9 cellular contexts compared by ENCODE assay signal in genomic region chr6:142844065-142844755, GRCh38.
DNase-seq lines count a peak whose midpoint lies in the region; ATAC-seq and TF ChIP-seq lines count a peak whose summit lies in the region.
"Had no signal": no experiment of that assay in that cellular context is flagged by ENCODE, and none has a peak within 500 bp of the region (broad histone marks: within the 10 kb centered on the region; RNA-seq: fewer than 3 reads in every experiment).

No MANE protein-coding gene starts in this region.

- TF ChIP-seq CTCF in CD4-positive, alpha-beta T cell (IDR thresholded peaks at IDR 0.05) = no peak
- no peak for TF ChIP-seq CTCF in mesothelial cell of epicardium (IDR thresholded peaks at IDR 0.05; ENCODE audit: unreplicated experiment)

- no peak for DNase-seq in CD4-positive, alpha-beta T cell
- no peak for DNase-seq in activated CD4-positive, alpha-beta memory T cell treated with anti-CD3 and anti-CD28 coated beads, Interleukin-2, amount 10 ng/mL, durations not matched to agents 7 days and 5 days
- no peak for DNase-seq in mesothelial cell of epicardium (ENCODE audit: low spot score in 2 of 2, unreplicated experiment in 2 of 2)
- DNase-seq in NCI-H446 treated with DMSO at 0.1 percent for 48 hours (lab: John Stamatoyannopoulos, UW) = no peak
- no peak for DNase-seq in stimulated activated naive CD4-positive, alpha-beta T cell treated with Interleukin-2 at 50 U/mL for 16 hours (lab: John Stamatoyannopoulos, UW)
- no peak for DNase-seq in NCI-H1694 (lab: John Stamatoyannopoulos, UW)
- DNase-seq: trophoblast cell had no signal

- peak overlapping the region; percentile 94 for H3K27ac Mint-ChIP-seq in CD4-positive, alpha-beta T cell
- peak overlapping the region; percentile 91 for H3K27ac Mint-ChIP-seq in activated CD4-positive, alpha-beta memory T cell treated with anti-CD3 and anti-CD28 coated beads, Interleukin-2, amount 10 ng/mL, durations not matched to agents 7 days and 5 days
- peak overlapping the region; percentile 97 for H3K27ac Mint-ChIP-seq in mesothelial cell of epicardium

- H3K27ac ChIP-seq in CD4-positive, alpha-beta T cell (ENCODE audit: low read depth, low read length) = peak overlapping the region; percentile 93

- H3K36me3 Mint-ChIP-seq in CD4-positive, alpha-beta T cell (ENCODE audit: low read depth) = peaks cover 9% of the 10 kb centered on the region
- H3K36me3 Mint-ChIP-seq in activated CD4-positive, alpha-beta memory T cell treated with anti-CD3 and anti-CD28 coated beads, Interleukin-2, amount 10 ng/mL, durations not matched to agents 7 days and 5 days (ENCODE audit: low read depth) = no peaks in the 10 kb centered on the region
- no peaks in the 10 kb centered on the region for H3K36me3 Mint-ChIP-seq in mesothelial cell of epicardium

- CTCF ChIA-PET in CD4-positive, alpha-beta T cell (lab: Charles Lee) = interaction anchor here (1.4 to 1.7 kb wide), 3 partner anchors 16 to 56 kb away, joined by 4 to 5 read pairs (median 5); no protein-coding TSS in a partner anchor
- CTCF ChIA-PET in activated CD4-positive, alpha-beta memory T cell treated with anti-CD3 and anti-CD28 coated beads, Interleukin-2, amount 10 ng/mL, durations not matched to agents 7 days and 5 days (lab: Charles Lee) = interaction anchor here (1.3 to 4.7 kb wide), 6 partner anchors 12 to 99 kb away, joined by 3 to 32 read pairs (median 6); no protein-coding TSS in a partner anchor

- intact Hi-C loops in CD4-positive, alpha-beta T cell (cut with DNase I, micrococcal nuclease) = loop anchor here in 1 of 2 experiments (2.0 to 5.0 kb wide), 2 partner anchors 83 to 101 kb away; partner anchors contain the start of gene HIVEP2

- H3K9me3 Mint-ChIP-seq in CD4-positive, alpha-beta T cell = no peaks in the 10 kb centered on the region
- H3K9me3 Mint-ChIP-seq in activated CD4-positive, alpha-beta memory T cell treated with anti-CD3 and anti-CD28 coated beads, Interleukin-2, amount 10 ng/mL, durations not matched to agents 7 days and 5 days = no peaks in the 10 kb centered on the region
- H3K9me3 Mint-ChIP-seq in mesothelial cell of epicardium = no peaks in the 10 kb centered on the region

- no peak for ATAC-seq in CD4-positive, alpha-beta T cell (ENCODE audit: poor library complexity)
- ATAC-seq in GM21423 (IDR thresholded peaks at IDR 0.05; ENCODE audit: unreplicated experiment) = peak; percentile 30
- no peak for ATAC-seq in GM19328 (IDR thresholded peaks at IDR 0.05; ENCODE audit: unreplicated experiment)

- POLR2A ChIA-PET in CD4-positive, alpha-beta T cell (lab: Charles Lee) = interaction anchor here (1.0 to 11.3 kb wide), 15 partner anchors 10 to 102 kb away, joined by 3 to 323 read pairs (median 8); partner anchors contain the start of gene HIVEP2
- POLR2A ChIA-PET in activated CD4-positive, alpha-beta memory T cell treated with anti-CD3 and anti-CD28 coated beads, Interleukin-2, amount 10 ng/mL, durations not matched to agents 7 days and 5 days (lab: Charles Lee) = interaction anchor here (1.4 to 13.2 kb wide), 16 partner anchors 10 to 102 kb away, joined by 3 to 202 read pairs (median 18); no protein-coding TSS in a partner anchor

- no peaks in the 10 kb centered on the region for H3K27me3 ChIP-seq in CD4-positive, alpha-beta T cell (ENCODE audit: control insufficient read depth, insufficient read depth, low read length)

- H3K4me1 Mint-ChIP-seq in CD4-positive, alpha-beta T cell (ENCODE audit: low read depth) = peaks cover 91% of the 10 kb centered on the region
- H3K4me1 Mint-ChIP-seq in activated CD4-positive, alpha-beta memory T cell treated with anti-CD3 and anti-CD28 coated beads, Interleukin-2, amount 10 ng/mL, durations not matched to agents 7 days and 5 days = peaks cover 85% of the 10 kb centered on the region
- H3K4me1 Mint-ChIP-seq in mesothelial cell of epicardium = peaks cover 73% of the 10 kb centered on the region

- no peaks in the 10 kb centered on the region for H3K9me3 ChIP-seq in CD4-positive, alpha-beta T cell (ENCODE audit: control insufficient read depth, low read length)

- H3K4me3 Mint-ChIP-seq in CD4-positive, alpha-beta T cell = peak overlapping the region; percentile 85
- peak overlapping the region; percentile 79 for H3K4me3 Mint-ChIP-seq in activated CD4-positive, alpha-beta memory T cell treated with anti-CD3 and anti-CD28 coated beads, Interleukin-2, amount 10 ng/mL, durations not matched to agents 7 days and 5 days
- H3K4me3 Mint-ChIP-seq in mesothelial cell of epicardium = no peak overlapping the region

- no peaks in the 10 kb centered on the region for H3K27me3 Mint-ChIP-seq in CD4-positive, alpha-beta T cell
- no peaks in the 10 kb centered on the region for H3K27me3 Mint-ChIP-seq in activated CD4-positive, alpha-beta memory T cell treated with anti-CD3 and anti-CD28 coated beads, Interleukin-2, amount 10 ng/mL, durations not matched to agents 7 days and 5 days
- no peaks in the 10 kb centered on the region for H3K27me3 Mint-ChIP-seq in mesothelial cell of epicardium (ENCODE audit: low read depth)
